In the genomic region with DNA sequence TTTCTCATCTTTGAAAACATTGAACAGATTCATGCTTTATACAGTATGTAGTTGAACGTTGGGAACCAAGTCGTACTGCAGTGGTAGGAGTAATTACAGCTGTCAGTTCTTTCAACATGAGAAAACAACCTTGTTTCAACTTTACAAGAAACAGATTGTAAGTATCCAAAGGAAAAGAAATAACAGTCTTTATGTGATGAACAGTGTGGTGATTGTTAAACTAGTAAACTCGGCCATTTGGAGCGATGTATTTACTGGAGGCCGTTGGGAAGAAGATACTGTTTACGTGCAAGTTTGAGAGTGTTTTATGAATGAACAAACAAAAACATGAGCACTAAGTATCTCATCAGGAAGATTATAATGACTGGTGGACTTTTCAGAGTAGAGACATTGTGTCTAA, we compare ENCODE assay signal across 23 cellular contexts. TPM values are rescaled to one million over a fixed set of nuclear protein-coding genes. Genes with fewer than 3 reads are reported as not detected.
A peak's percentile ranks its signal among the peaks of the same experiment; 100 is the strongest.
DNase-seq lines count a peak whose midpoint lies in the region; ATAC-seq lines count a peak whose summit lies in the region.
"Had no signal": no experiment of that assay in that cellular context is flagged by ENCODE, and none has a peak within 500 bp of the region (broad histone marks: within the 10 kb centered on the region; RNA-seq: fewer than 3 reads in every experiment).

No MANE protein-coding gene starts in this region.

- H3K4me3 ChIP-seq in GM23248, result 0 out of 2 replicates have a peak overlapping the region, but pooled peaks have one; percentile 15
- H3K4me3 ChIP-seq: left lung, prostate gland, thyroid gland had no signal

- H2AFZ ChIP-seq in GM23248, result peak overlapping the region; percentile 35

- H3K4me1 ChIP-seq in GM23248 (ENCODE audit: insufficient read depth), result no peaks in the 10 kb centered on the region
- H3K4me1 ChIP-seq: foreskin keratinocyte, left lung, prostate gland, thyroid gland had no signal

- no peak for ATAC-seq in GM18909 (IDR thresholded peaks at IDR 0.05; ENCODE audit: poor library complexity, unreplicated experiment)
- ATAC-seq: activated CD8-positive, alpha-beta memory T cell treated with anti-CD3 and anti-CD28 coated beads, Interleukin-2, amount 10 ng/mL, durations not matched to agents 7 days and 5 days; foreskin keratinocyte; left lung had no signal

- H3K27ac ChIP-seq in GM23248, result no peak overlapping the region
- H3K27ac ChIP-seq: foreskin keratinocyte, left lung, prostate gland, thyroid gland had no signal

- in situ Hi-C loops in GM23248 (cut with MboI), result no loop called here

- no peak overlapping the region for H3K9ac ChIP-seq in GM23248

- 38 to 43% methylated on average over 6 of the region's 6 CpGs for WGBS in GM23248 (ENCODE audit: low coverage in 1 of 2, low lambda C conversion rate in 2 of 2, missing lambda C conversion rate in 2 of 2), 2 experiments

- H3K79me2 ChIP-seq in GM23248 (ENCODE audit: insufficient read depth), result no peaks in the 10 kb centered on the region

- H3F3A ChIP-seq in GM23248 (ENCODE audit: insufficient read depth), result no peaks in the 10 kb centered on the region

- no peaks in the 10 kb centered on the region for H3K36me3 ChIP-seq in GM23248 (ENCODE audit: low read depth)
- H3K36me3 ChIP-seq: left lung, prostate gland, thyroid gland had no signal

- no peaks in the 10 kb centered on the region for H4K20me1 ChIP-seq in GM23248 (ENCODE audit: insufficient read depth)

- DNase-seq in GM23248, result no peak
- DNase-seq in amniotic epithelial cell (ENCODE audit: low read depth), result peak; percentile 12
- DNase-seq in left kidney (ENCODE audit: low read depth, low spot score), result peak; percentile 24
- DNase-seq in pons (ENCODE audit: low spot score), result peak; percentile 52
- no peak for DNase-seq in iPS-NIHi7 (ENCODE audit: extremely low spot score)
- DNase-seq in SK-N-DZ (ENCODE audit: low spot score), result no peak
- DNase-seq: activated CD4-positive, alpha-beta T cell treated with anti-CD3 and anti-CD28 coated beads, Interleukin-2, amount 50 U/mL, for 1 hour; activated CD8-positive, alpha-beta memory T cell treated with anti-CD3 and anti-CD28 coated beads, Interleukin-2, amount 10 ng/mL, durations not matched to agents 7 days and 5 days; activated naive CD4-positive, alpha-beta T cell treated with anti-CD3 and anti-CD28 coated beads for 36 hours; amniotic stem cell; DMS153; effector CD8-positive, alpha-beta T cell; foreskin keratinocyte; left lung; NCI-H1105; NCI-H187 treated with DMSO at 0.1 percent for 48 hours; NCI-H524; SIG-M5; T1000; thyroid gland had no signal

- no peaks in the 10 kb centered on the region for H3K9me2 ChIP-seq in GM23248 (ENCODE audit: insufficient read depth)

- H3K27me3 ChIP-seq in GM23248 (replicated peaks; ENCODE audit: insufficient read depth), result no peaks in the 10 kb centered on the region
- H3K27me3 ChIP-seq: foreskin keratinocyte, left lung, thyroid gland had no signal

- H3K9me3 ChIP-seq in GM23248 (ENCODE audit: low read depth), result no peaks in the 10 kb centered on the region
- H3K9me3 ChIP-seq: left lung, prostate gland, thyroid gland had no signal

- H3K4me2 ChIP-seq in GM23248 (ENCODE audit: unreplicated experiment), result no peak overlapping the region

RNA-seq across cellular contexts. Expression of a gene that starts 48.4 kb away (rescaled TPM):
- total RNA-seq in GM23248 (2014; rRNA removed; shearing (Covaris generic)), result under 0.01 TPM in 1 of 2 replicates, not detected in the other
- 0.05 TPM in 1 of 2 replicates, not detected in the other for polyA plus RNA-seq in GM23248 (2016; fragmentation: Nextera tagmentation; extraction: Ambion mirVana)
- not detected in 2 replicates for polyA plus RNA-seq in SK-N-DZ (2014; cell fraction: cytosol; rRNA removed)
- polyA plus RNA-seq in SK-N-DZ (2014; cell fraction: nucleus; rRNA removed), result not detected in 2 replicates
- total RNA-seq: activated CD8-positive, alpha-beta memory T cell treated with anti-CD3 and anti-CD28 coated beads, Interleukin-2, amount 10 ng/mL, durations not matched to agents 7 days and 5 days; activated naive CD4-positive, alpha-beta T cell treated with anti-CD3 and anti-CD28 coated beads for 36 hours had no signal
- polyA plus RNA-seq: foreskin keratinocyte, IgD-negative memory B cell had no signal

Comparison
In these comparisons a context has a peak if more than half of its experiments do, and no peak if none do; other contexts are left out.
1. DNase-seq: peak in amniotic epithelial cell (single experiment), left kidney (single experiment) and pons (single experiment); none in GM23248 (single experiment), iPS-NIHi7 (single experiment) and SK-N-DZ (single experiment).